Comparison of ENCODE assay signal across 1 cellular context in genomic region chr15:75776075-75776443, GRCh38.
A peak's percentile ranks its signal among the peaks of the same experiment; 100 is the strongest.
TF ChIP-seq lines count a peak whose summit lies in the region.

No MANE protein-coding gene starts in this region.

TF ChIP-seq in HEK293, 187 proteins besides CTCF, POLR2A, EP300 and RAD21 (continued from another document and continues in another):
- no peak for TF ChIP-seq ZNF518A (tag by site-specific recombination; conservative IDR thresholded peaks at IDR 0.05; ENCODE audit: low read depth)
- TF ChIP-seq PRDM10 (tag by site-specific recombination; IDR thresholded peaks at IDR 0.05): no peak
- no peak for TF ChIP-seq ZSCAN23 (tag by site-specific recombination; IDR thresholded peaks at IDR 0.05)
- no peak for TF ChIP-seq ZNF544 (tag by site-specific recombination; IDR thresholded peaks at IDR 0.05)
- no peak for TF ChIP-seq ZSCAN18 (tag by site-specific recombination; IDR thresholded peaks at IDR 0.05)
- no peak for TF ChIP-seq ZNF2 (tag by site-specific recombination; IDR thresholded peaks at IDR 0.05)
- TF ChIP-seq HOXA7 (CRISPR knock-in tag; IDR thresholded peaks at IDR 0.05; ENCODE audit: borderline replicate concordance): no peak
- TF ChIP-seq PRDM6 (tag by site-specific recombination; IDR thresholded peaks at IDR 0.05): no peak
- no peak for TF ChIP-seq ZBTB6 (tag by site-specific recombination; IDR thresholded peaks at IDR 0.05)
- 0 out of 2 replicates have a peak, but pooled peaks have one; percentile 61 for TF ChIP-seq ZEB2 (tag by site-specific recombination; IDR thresholded peaks at IDR 0.05)
- TF ChIP-seq YY2 (tag by site-specific recombination; IDR thresholded peaks at IDR 0.05): no peak
- no peak for TF ChIP-seq OSR2 (tag by site-specific recombination; IDR thresholded peaks at IDR 0.05)
- no peak for TF ChIP-seq ZBTB20 (tag by site-specific recombination; IDR thresholded peaks at IDR 0.05)
- no peak for TF ChIP-seq ZNF350 (tag by site-specific recombination; IDR thresholded peaks at IDR 0.05)
- no peak for TF ChIP-seq BCL6B (tag by site-specific recombination; IDR thresholded peaks at IDR 0.05)
- TF ChIP-seq ZNF624 (tag by site-specific recombination; IDR thresholded peaks at IDR 0.05): no peak
- TF ChIP-seq HOXC10 (CRISPR knock-in tag; IDR thresholded peaks at IDR 0.05): no peak
- 0 out of 2 replicates have a peak, but pooled peaks have one; percentile 12 for TF ChIP-seq ATF2 (tag by site-specific recombination; IDR thresholded peaks at IDR 0.05; ENCODE audit: low read depth)
- no peak for TF ChIP-seq ZNF449 (tag by site-specific recombination; IDR thresholded peaks at IDR 0.05)
- TF ChIP-seq TCF7L2 (IDR thresholded peaks at IDR 0.05; ENCODE audit: borderline replicate concordance, low read depth, low read length): no peak
- TF ChIP-seq ZNF513 (tag by site-specific recombination; IDR thresholded peaks at IDR 0.05): no peak
- TF ChIP-seq ZIC2 (tag by site-specific recombination; IDR thresholded peaks at IDR 0.05): peak; percentile 35; the same call in 1 of the 2 replicates
- no peak for TF ChIP-seq ZNF660 (tag by site-specific recombination; IDR thresholded peaks at IDR 0.05)
- no peak for TF ChIP-seq REST (tag by site-specific recombination; IDR thresholded peaks at IDR 0.05)
- TF ChIP-seq ZNF10 (tag by site-specific recombination; IDR thresholded peaks at IDR 0.05): peak; percentile 90
- no peak for TF ChIP-seq ZNF777 (tag by site-specific recombination; IDR thresholded peaks at IDR 0.05; ENCODE audit: borderline replicate concordance)
- no peak for TF ChIP-seq ZBTB26 (tag by site-specific recombination; optimal IDR thresholded peaks at IDR 0.05)
- TF ChIP-seq ZFP69B (tag by site-specific recombination; IDR thresholded peaks at IDR 0.05): no peak
- TF ChIP-seq PRDM1 (tag by site-specific recombination; IDR thresholded peaks at IDR 0.05): no peak
